Comparison of ENCODE assay signal across 8 cellular contexts in the genomic region with DNA sequence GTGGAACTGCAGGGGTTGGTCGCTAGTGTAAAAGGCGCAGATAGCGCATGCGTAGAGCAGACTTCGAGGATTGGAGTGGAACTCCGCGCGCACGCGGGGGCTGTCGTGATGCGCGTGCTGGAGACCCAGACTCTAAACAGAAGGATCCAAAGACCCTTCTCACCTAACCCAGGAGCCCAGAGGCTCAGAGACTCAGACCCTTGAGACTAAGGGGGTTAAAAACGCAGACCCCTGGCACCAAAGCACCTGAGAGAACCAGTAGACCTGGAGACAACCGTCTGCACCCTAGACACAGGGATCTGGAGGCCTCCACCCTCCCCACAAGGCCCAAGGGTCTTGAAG. TPM values are rescaled to one million over a fixed set of nuclear protein-coding genes. Genes with fewer than 3 reads are reported as not detected.
DNase-seq lines count a peak whose midpoint lies in the region; ATAC-seq and TF ChIP-seq lines count a peak whose summit lies in the region.

No MANE protein-coding gene starts in this region.

- H3K4me3 ChIP-seq in right cardiac atrium (ENCODE audit: low read length) (peak overlapping the region; percentile 78), smooth muscle cell (peak overlapping the region; percentile 72)

- CTCF ChIA-PET in activated CD4-positive, alpha-beta memory T cell treated with anti-CD3 and anti-CD28 coated beads for 36 hours (lab: Charles Lee), result interaction anchor here (1.6 kb wide), 1 partner anchor 49 kb away, joined by 4 read pairs; no protein-coding TSS in a partner anchor

- intact Hi-C loops in activated CD4-positive, alpha-beta memory T cell treated with anti-CD3 and anti-CD28 coated beads for 36 hours (cut with micrococcal nuclease), result loop anchor here (2.0 kb wide), 2 partner anchors 304 to 598 kb away; partner anchors contain the start of gene JOSD2
- intact Hi-C loops in right cardiac atrium (cut with DNase I), result no loop called here

- peaks cover 21% of the 10 kb centered on the region for H3K4me1 Mint-ChIP-seq in T-helper 2 cell treated with Interferon-gamma antibody and Interleukin-4, amounts not matched to agents 5 μg/mL and 100 μg/mL, for 36 hours (ENCODE audit: low read depth)
- H3K4me1 Mint-ChIP-seq in activated CD4-positive, alpha-beta memory T cell treated with anti-CD3 and anti-CD28 coated beads for 36 hours (ENCODE audit: low read depth), result peaks cover 31% of the 10 kb centered on the region

- no peaks in the 10 kb centered on the region for H3K9me3 ChIP-seq in right cardiac atrium (ENCODE audit: control insufficient read depth, low read length)
- no peaks in the 10 kb centered on the region for H3K9me3 ChIP-seq in smooth muscle cell (replicated peaks; ENCODE audit: low read depth)

- ATAC-seq in HG03025 (IDR thresholded peaks at IDR 0.05; ENCODE audit: low FRiP score, unreplicated experiment) (peak; percentile 30), right cardiac atrium (peak; percentile 65 to 70)

- no peaks in the 10 kb centered on the region for H3F3A ChIP-seq in smooth muscle cell (ENCODE audit: low read depth)

- peak overlapping the region; percentile 97 for H2AFZ ChIP-seq in smooth muscle cell (ENCODE audit: low read depth)

- H3K4me1 ChIP-seq in right cardiac atrium (ENCODE audit: control insufficient read depth, insufficient read depth, low read length) (peaks cover 3% of the 10 kb centered on the region), smooth muscle cell (ENCODE audit: low read depth) (peaks cover 5% of the 10 kb centered on the region)

- no peaks in the 10 kb centered on the region for H4K20me1 ChIP-seq in smooth muscle cell (ENCODE audit: low read depth)

- H3K9ac ChIP-seq in smooth muscle cell (ENCODE audit: low read depth), result peak overlapping the region; percentile 25

- TF ChIP-seq CTCF in smooth muscle cell (IDR thresholded peaks at IDR 0.05; ENCODE audit: borderline replicate concordance, insufficient read depth, poor library complexity, severe bottlenecking), result no peak

- peak overlapping the region; percentile 96 for H3K27ac Mint-ChIP-seq in T-helper 2 cell treated with Interferon-gamma antibody and Interleukin-4, amounts not matched to agents 5 μg/mL and 100 μg/mL, for 36 hours
- peak overlapping the region; percentile 81 for H3K27ac Mint-ChIP-seq in activated CD4-positive, alpha-beta memory T cell treated with anti-CD3 and anti-CD28 coated beads for 36 hours

- H3K27me3 ChIP-seq in right cardiac atrium (ENCODE audit: control insufficient read depth, insufficient read depth), result no peaks in the 10 kb centered on the region
- peaks cover under 1% of the 10 kb centered on the region for H3K27me3 ChIP-seq in smooth muscle cell (ENCODE audit: low read depth)

- H3K4me3 Mint-ChIP-seq in T-helper 2 cell treated with Interferon-gamma antibody and Interleukin-4, amounts not matched to agents 5 μg/mL and 100 μg/mL, for 36 hours, result peak overlapping the region; percentile 95
- peak overlapping the region; percentile 93 for H3K4me3 Mint-ChIP-seq in activated CD4-positive, alpha-beta memory T cell treated with anti-CD3 and anti-CD28 coated beads for 36 hours

- no peaks in the 10 kb centered on the region for H3K27me3 Mint-ChIP-seq in T-helper 2 cell treated with Interferon-gamma antibody and Interleukin-4, amounts not matched to agents 5 μg/mL and 100 μg/mL, for 36 hours (ENCODE audit: low read depth)
- H3K27me3 Mint-ChIP-seq in activated CD4-positive, alpha-beta memory T cell treated with anti-CD3 and anti-CD28 coated beads for 36 hours, result no peaks in the 10 kb centered on the region

- H3K36me3 ChIP-seq in smooth muscle cell (ENCODE audit: low read depth), result no peaks in the 10 kb centered on the region

- H3K36me3 Mint-ChIP-seq in T-helper 2 cell treated with Interferon-gamma antibody and Interleukin-4, amounts not matched to agents 5 μg/mL and 100 μg/mL, for 36 hours (ENCODE audit: low read depth), result peaks cover 4% of the 10 kb centered on the region
- H3K36me3 Mint-ChIP-seq in activated CD4-positive, alpha-beta memory T cell treated with anti-CD3 and anti-CD28 coated beads for 36 hours, result peaks cover 10% of the 10 kb centered on the region

- no peak for DNase-seq in T-helper 2 cell treated with Interferon-gamma antibody and Interleukin-4, amounts not matched to agents 5 μg/mL and 100 μg/mL, for 36 hours (ENCODE audit: low spot score)
- DNase-seq in T-helper 2 cell (no peak), right cardiac atrium (no peak), smooth muscle cell (lab: John Stamatoyannopoulos, UW; ENCODE audit: unreplicated experiment) (no peak), NCI-H82 (lab: John Stamatoyannopoulos, UW) (no peak), inferior parietal cortex (ENCODE audit: extremely low spot score) (no peak)
- no peak for DNase-seq in activated CD4-positive, alpha-beta memory T cell treated with anti-CD3 and anti-CD28 coated beads for 36 hours

- H3K4me2 ChIP-seq in smooth muscle cell, result peak overlapping the region; percentile 83

- H3K79me2 ChIP-seq in smooth muscle cell (ENCODE audit: low read depth), result peaks cover 12% of the 10 kb centered on the region

- POLR2A ChIA-PET in activated CD4-positive, alpha-beta memory T cell treated with anti-CD3 and anti-CD28 coated beads for 36 hours (lab: Charles Lee), result no interaction called here

- WGBS in right cardiac atrium, result 3% methylated on average over 15 of the region's 15 CpGs
- 13% methylated on average over 13 of the region's 15 CpGs for WGBS in smooth muscle cell (ENCODE audit: low lambda C conversion rate)

- H3K9me3 Mint-ChIP-seq in T-helper 2 cell treated with Interferon-gamma antibody and Interleukin-4, amounts not matched to agents 5 μg/mL and 100 μg/mL, for 36 hours, result no peaks in the 10 kb centered on the region
- H3K9me3 Mint-ChIP-seq in activated CD4-positive, alpha-beta memory T cell treated with anti-CD3 and anti-CD28 coated beads for 36 hours, result no peaks in the 10 kb centered on the region

- peak overlapping the region; percentile 24 for H3K27ac ChIP-seq in right cardiac atrium (ENCODE audit: low read length)
- no peak overlapping the region for H3K27ac ChIP-seq in smooth muscle cell (ENCODE audit: low read depth)

RNA-seq across cellular contexts. Expression of gene CTU1, which starts 0.6 kb away (rescaled TPM):
- total RNA-seq in activated CD4-positive, alpha-beta memory T cell treated with anti-CD3 and anti-CD28 coated beads for 36 hours, result 1 to 10 TPM; 8.8 to 9.8 TPM
- total RNA-seq in right cardiac atrium (1 to 10 TPM; 4.2 to 5.3 (median 4.4) TPM), smooth muscle cell (4.7 and 5.1 TPM in 2 replicates)
- polyA plus RNA-seq in right cardiac atrium (2.0 TPM), smooth muscle cell (9.8 and 11.2 TPM in 2 replicates)

RNA-seq across cellular contexts. Expression of gene SIGLEC9, which starts 15.9 kb away (rescaled TPM):
- total RNA-seq in activated CD4-positive, alpha-beta memory T cell treated with anti-CD3 and anti-CD28 coated beads for 36 hours, result 1 to 10 TPM; 1.3 to 1.4 TPM
- total RNA-seq in right cardiac atrium (1 to 10 TPM; 2.9 to 6.0 (median 4.7) TPM), smooth muscle cell (not detected in 2 replicates)
- polyA plus RNA-seq in right cardiac atrium (1.2 TPM), smooth muscle cell (not detected in 2 replicates)

RNA-seq across cellular contexts. Expression of gene KLK14, which starts 26.1 kb away (rescaled TPM):
- total RNA-seq in activated CD4-positive, alpha-beta memory T cell treated with anti-CD3 and anti-CD28 coated beads for 36 hours, result under 1 TPM; 0.61 to 0.76 TPM
- total RNA-seq in right cardiac atrium, result 1 to 10 TPM in 1 of 4 donors, under 1 TPM in 1, not detected in 2; 0.31 to 1.0 TPM
- not detected for polyA plus RNA-seq in right cardiac atrium
- total RNA-seq in smooth muscle cell, result 5.5 and 12.3 TPM in 2 replicates
- polyA plus RNA-seq in smooth muscle cell, result 2.0 and 7.7 TPM in 2 replicates

RNA-seq across cellular contexts. Expression of gene SIGLEC7, which starts 33.3 kb away (rescaled TPM):
- total RNA-seq in activated CD4-positive, alpha-beta memory T cell treated with anti-CD3 and anti-CD28 coated beads for 36 hours, result not detected
- total RNA-seq in right cardiac atrium (1 to 10 TPM; 1.3 to 2.4 (median 2.0) TPM), smooth muscle cell (not detected in 2 replicates)
- polyA plus RNA-seq in right cardiac atrium (0.59 TPM), smooth muscle cell (not detected in 2 replicates)

RNA-seq across cellular contexts. Expression of gene KLK13, which starts 43.9 kb away (rescaled TPM):
- not detected for total RNA-seq in activated CD4-positive, alpha-beta memory T cell treated with anti-CD3 and anti-CD28 coated beads for 36 hours
- total RNA-seq in right cardiac atrium (not detected), smooth muscle cell (0.72 and 1.6 TPM in 2 replicates)
- polyA plus RNA-seq in right cardiac atrium (0.20 TPM), smooth muscle cell (0.19 and 1.3 TPM in 2 replicates)
